ENCODE assay signal across 2 cellular contexts in genomic region chr7:44185729-44186128, GRCh38.
TF ChIP-seq lines count a peak whose summit lies in the region.

No MANE protein-coding gene starts in this region.

TF ChIP-seq in SK-N-SH, 30 proteins besides CTCF, POLR2A, EP300 and RAD21 (continued from another document):
- TF ChIP-seq MAX (IDR thresholded peaks at IDR 0.05; ENCODE audit: low read depth) (no peak), RCOR1 (IDR thresholded peaks at IDR 0.05; ENCODE audit: low read length) (no peak), POLR2AphosphoS5 (IDR thresholded peaks at IDR 0.05; ENCODE audit: low read depth, low read length) (no peak), FOSL2 (IDR thresholded peaks at IDR 0.05; ENCODE audit: borderline replicate concordance, low read depth) (no peak), MXI1 (IDR thresholded peaks at IDR 0.05; ENCODE audit: low read depth, low read length) (no peak), RXRA (IDR thresholded peaks at IDR 0.05; ENCODE audit: borderline replicate concordance, low read depth) (no peak), ZBTB33 (IDR thresholded peaks at IDR 0.05; ENCODE audit: borderline replicate concordance, low read depth) (no peak)

TF ChIP-seq in SK-N-SH treated with all-trans-retinoic acid at 6 μM for 48 hours, 23 proteins besides CTCF, POLR2A, EP300 and RAD21 (continued from another document):
- TF ChIP-seq POU6F1 (CRISPR knock-in tag; IDR thresholded peaks at IDR 0.05; ENCODE audit: borderline replicate concordance, low read depth) = no peak
- TF ChIP-seq GLIS3 (CRISPR knock-in tag; IDR thresholded peaks at IDR 0.05) = no peak
- no peak for TF ChIP-seq SNAI2 (CRISPR knock-in tag; IDR thresholded peaks at IDR 0.05)
- TF ChIP-seq BACH2 (CRISPR knock-in tag; IDR thresholded peaks at IDR 0.05; ENCODE audit: borderline replicate concordance) = no peak
- no peak for TF ChIP-seq RARB (CRISPR knock-in tag; IDR thresholded peaks at IDR 0.05)
- no peak for TF ChIP-seq ZNF70 (CRISPR knock-in tag; IDR thresholded peaks at IDR 0.05)
- no peak for TF ChIP-seq TSHZ2 (CRISPR knock-in tag; IDR thresholded peaks at IDR 0.05)
- TF ChIP-seq ZNF565 (CRISPR knock-in tag; conservative IDR thresholded peaks at IDR 0.05; ENCODE audit: low read depth) = no peak
TF ChIP-seq in SK-N-SH treated with all-trans-retinoic acid at 6 μM for 48 hours: peak in this region for 0.
